ENCODE assay signal across 16 cellular contexts in the genomic region with DNA sequence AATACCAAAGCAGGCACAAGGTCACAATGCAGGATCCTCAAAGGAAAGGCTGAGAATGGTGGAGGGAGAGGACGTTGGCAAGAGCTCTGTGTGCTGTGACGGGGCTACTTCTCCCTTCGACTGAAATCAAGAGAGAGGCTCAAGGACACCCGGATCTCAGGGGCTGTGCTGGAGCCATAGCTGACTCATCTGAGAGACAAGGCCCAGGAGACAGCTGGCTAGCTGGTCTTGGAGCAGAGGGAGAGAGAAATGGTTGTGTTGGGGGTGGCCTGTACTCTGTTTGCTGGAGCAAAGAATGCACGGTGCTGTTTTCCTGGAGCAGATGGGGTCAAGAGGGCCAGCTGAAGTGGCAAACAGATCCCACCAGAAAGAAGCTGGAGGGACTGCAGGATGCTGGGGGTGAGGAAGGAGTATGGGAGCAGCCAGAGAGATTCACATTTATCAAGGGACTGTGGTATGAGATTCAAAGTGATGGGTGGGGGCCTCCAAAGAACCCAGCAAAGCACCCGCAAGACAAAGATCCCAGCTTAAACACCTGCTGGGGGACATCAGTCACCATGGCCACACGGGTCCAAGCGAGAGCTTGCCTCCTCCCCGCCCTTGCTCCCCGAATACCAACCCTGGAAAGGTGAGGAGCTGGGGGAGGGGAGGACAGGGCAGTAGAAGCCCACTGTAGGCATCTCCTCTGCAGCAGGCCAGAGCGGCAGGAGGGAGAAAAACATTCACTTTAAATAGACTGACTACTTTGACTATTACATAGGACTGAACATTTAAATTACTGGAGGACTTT. TPM values are rescaled to one million over a fixed set of nuclear protein-coding genes. Genes with fewer than 3 reads are reported as not detected.
A peak's percentile ranks its signal among the peaks of the same experiment; 100 is the strongest.
DNase-seq lines count a peak whose midpoint lies in the region; TF ChIP-seq lines count a peak whose summit lies in the region.
"Had no signal": no experiment of that assay in that cellular context is flagged by ENCODE, and none has a peak within 500 bp of the region (broad histone marks: within the 10 kb centered on the region; RNA-seq: fewer than 3 reads in every experiment).

No MANE protein-coding gene starts in this region.

- H3F3A ChIP-seq in MM.1S (ENCODE audit: insufficient read depth, low read length) = no peaks in the 10 kb centered on the region

- DNase-seq in DMS53 (lab: John Stamatoyannopoulos, UW) (peak; percentile 79), M059J (ENCODE audit: low read depth) (peak; percentile 21), cardiac fibroblast (ENCODE audit: low read depth in 2 of 2) (peak; percentile 7 to 49), MM.1S (no peak), NCI-H2029 (lab: John Stamatoyannopoulos, UW) (no peak)
- DNase-seq in stimulated activated CD4-positive, alpha-beta T cell treated with anti-CD3 and anti-CD28 coated beads, Interleukin-4, amount 100 ng/mL, for 4 hours = no peak
- DNase-seq in activated effector memory CD4-positive, alpha-beta T cell treated with anti-CD3 and anti-CD28 coated beads, Interleukin-2, amount 50 U/mL, for 16 hours = no peak
- DNase-seq: effector CD4-positive, alpha-beta T cell; naive thymus-derived CD4-positive, alpha-beta T cell; NCI-H526; right cardiac atrium; stimulated activated naive B cell treated with anti-CD40 and anti-IgM and Interleukin-4, amounts not matched to agents 10 μg/mL and 1 μg/mL and 100 μg/mL, for 72 hours; T1000 had no signal

- TF ChIP-seq CTCF in cardiac fibroblast (IDR thresholded peaks at IDR 0.05; ENCODE audit: low read depth, low read length) (no peak), MM.1S (IDR thresholded peaks at IDR 0.05; ENCODE audit: low read length) (no peak)

- H3K9me2 ChIP-seq in MM.1S (replicated peaks; ENCODE audit: insufficient read depth, low read length) = no peaks in the 10 kb centered on the region

- no peak overlapping the region for H3K4me2 ChIP-seq in MM.1S (ENCODE audit: low read depth, low read length)
- H3K4me2 ChIP-seq: BLaER1 treated with 17β-estradiol and CSF1 and Interleukin-3, amounts not matched to agents 10 nM and 100 nM had no signal

- H3K4me1 ChIP-seq in mesodermal cell (ENCODE audit: control insufficient read depth, insufficient read depth, low read length, poor library complexity, severe bottlenecking) (peaks cover 35% of the 10 kb centered on the region), MM.1S (ENCODE audit: low read length) (no peaks in the 10 kb centered on the region)

- no peak overlapping the region for H3K4me3 ChIP-seq in cardiac fibroblast (replicated peaks in 1 of 2; ENCODE audit: low read depth in 2 of 2, low read length in 2 of 2)
- no peak overlapping the region for H3K4me3 ChIP-seq in mesodermal cell (ENCODE audit: extremely low read depth, insufficient read depth, low read length, poor library complexity, severe bottlenecking)
- no peak overlapping the region for H3K4me3 ChIP-seq in MM.1S (ENCODE audit: low read length)
- H3K4me3 ChIP-seq: ascending aorta; BLaER1 treated with 17β-estradiol and CSF1 and Interleukin-3, amounts not matched to agents 10 nM and 100 nM had no signal

- H4K20me1 ChIP-seq in MM.1S (ENCODE audit: insufficient read depth, low read length) = no peaks in the 10 kb centered on the region
- H4K20me1 ChIP-seq: BLaER1 treated with 17β-estradiol and CSF1 and Interleukin-3, amounts not matched to agents 10 nM and 100 nM had no signal

- no peak overlapping the region for H3K9ac ChIP-seq in MM.1S (ENCODE audit: low read length)
- H3K9ac ChIP-seq: BLaER1 treated with 17β-estradiol and CSF1 and Interleukin-3, amounts not matched to agents 10 nM and 100 nM had no signal

- H2AFZ ChIP-seq in MM.1S (ENCODE audit: low read length) = no peak overlapping the region

- no peaks in the 10 kb centered on the region for H3K27me3 ChIP-seq in MM.1S (replicated peaks; ENCODE audit: insufficient read depth, low read length)
- H3K27me3 ChIP-seq: ascending aorta; BLaER1 treated with 17β-estradiol and CSF1 and Interleukin-3, amounts not matched to agents 10 nM and 100 nM had no signal

- WGBS in mesodermal cell (ENCODE audit: insufficient coverage in 2 of 2), 2 experiments = 64 to 72% methylated on average over 7 to 8 of the region's 11 CpGs

- H3K79me2 ChIP-seq in MM.1S (ENCODE audit: low read length) = no peaks in the 10 kb centered on the region

- peak overlapping the region; percentile 63 for H3K27ac ChIP-seq in mesodermal cell (ENCODE audit: low read depth, low read length, severe bottlenecking)
- no peak overlapping the region for H3K27ac ChIP-seq in MM.1S (ENCODE audit: low read length)
- H3K27ac ChIP-seq: ascending aorta; BLaER1 treated with 17β-estradiol and CSF1 and Interleukin-3, amounts not matched to agents 10 nM and 100 nM had no signal

- H3K9me3 ChIP-seq in mesodermal cell (ENCODE audit: control insufficient read depth, low read length) (no peaks in the 10 kb centered on the region), MM.1S (replicated peaks; ENCODE audit: insufficient read depth, low read length) (no peaks in the 10 kb centered on the region)
- H3K9me3 ChIP-seq: ascending aorta; BLaER1 treated with 17β-estradiol and CSF1 and Interleukin-3, amounts not matched to agents 10 nM and 100 nM had no signal

- no peaks in the 10 kb centered on the region for H3K36me3 ChIP-seq in mesodermal cell (ENCODE audit: control insufficient read depth, insufficient read depth, low read length)
- H3K36me3 ChIP-seq in MM.1S (replicated peaks; ENCODE audit: insufficient read depth, low read length) = no peaks in the 10 kb centered on the region
- H3K36me3 ChIP-seq: ascending aorta; BLaER1 treated with 17β-estradiol and CSF1 and Interleukin-3, amounts not matched to agents 10 nM and 100 nM had no signal

RNA-seq across cellular contexts. Expression of a gene that starts 40.8 kb away (rescaled TPM):
- total RNA-seq in M059J (2014; rRNA removed; shearing (Covaris generic)) = 0.02 and 0.32 TPM in 2 replicates
- 4.9 TPM for polyA plus RNA-seq in mesodermal cell (2013, experiment 1 of 2)
- polyA plus RNA-seq in mesodermal cell (2013, experiment 2 of 2) = 3.4 TPM
- polyA plus RNA-seq: naive thymus-derived CD4-positive, alpha-beta T cell had no signal

Comparison
In these comparisons a context has a peak if more than half of its experiments do, and no peak if none do; other contexts are left out.
1. DNase-seq: peak in DMS53 (single experiment), M059J (single experiment) and cardiac fibroblast (2 of 2); none in stimulated activated CD4-positive, alpha-beta T cell treated with anti-CD3 and anti-CD28 coated beads, Interleukin-4, amount 100 ng/mL, for 4 hours (0 of 2), MM.1S (single experiment), NCI-H2029 (single experiment) and activated effector memory CD4-positive, alpha-beta T cell treated with anti-CD3 and anti-CD28 coated beads, Interleukin-2, amount 50 U/mL, for 16 hours (single experiment).